ENCODE assay signal across 2 cellular contexts in genomic region chr22:30617819-30618218, GRCh38.
A peak's percentile ranks its signal among the peaks of the same experiment; 100 is the strongest.
TF ChIP-seq lines count a peak whose summit lies in the region.

No MANE protein-coding gene starts in this region.

TF ChIP-seq in IMR-90, 13 proteins besides CTCF, POLR2A, EP300 and RAD21:
- TF ChIP-seq RFX5 (IDR thresholded peaks at IDR 0.05; ENCODE audit: low read depth, low read length), result no peak
- peak; percentile 62 for TF ChIP-seq CEBPB (IDR thresholded peaks at IDR 0.05; ENCODE audit: low read depth, low read length)

TF ChIP-seq in K562, 482 proteins besides CTCF, POLR2A, EP300 and RAD21:
- TF ChIP-seq CEBPB (tag; IDR thresholded peaks at IDR 0.05) (peak; percentile 75), BDP1 (IDR thresholded peaks at IDR 0.05; ENCODE audit: insufficient read depth, insufficient read length) (no peak), ZNF407 (IDR thresholded peaks at IDR 0.05; ENCODE audit: low read depth) (no peak), ZBTB33 (CRISPR knock-in tag; IDR thresholded peaks at IDR 0.05) (no peak)
